In genomic region chr2:121897335-121897970, GRCh38 we compare ENCODE assay signal across 8 cellular contexts.
A peak's percentile ranks its signal among the peaks of the same experiment; 100 is the strongest.
DNase-seq lines count a peak whose midpoint lies in the region; ATAC-seq, FAIRE-seq and TF ChIP-seq lines count a peak whose summit lies in the region.

No MANE protein-coding gene starts in this region.

- intact Hi-C loops in heart right ventricle (cut with DNase I), result no loop called here

- no peaks in the 10 kb centered on the region for H3K27me3 ChIP-seq in cardiac muscle cell
- peaks cover 0 to 6% (median 0%) of the 10 kb centered on the region in 7 donors for H3K27me3 ChIP-seq in heart right ventricle

- peak; percentile 22 to 68 for DNase-seq in cardiac muscle cell (ENCODE audit: low read depth in 1 of 2, low spot score in 1 of 2)
- DNase-seq in heart right ventricle, result no peak
- DNase-seq in HTR-8/SVneo (ENCODE audit: insufficient read length, low spot score), result peak; percentile 40
- peak; percentile 34 for DNase-seq in SK-N-MC (ENCODE audit: low read depth, low spot score)
- DNase-seq in iPS-NIHi11 (ENCODE audit: low spot score), result peak; percentile 72
- DNase-seq in superior temporal gyrus (ENCODE audit: extremely low spot score), result no peak
- no peak for DNase-seq in inferior parietal cortex (ENCODE audit: extremely low spot score)

- H3K36me3 ChIP-seq in cardiac muscle cell (no peaks in the 10 kb centered on the region), heart right ventricle (no peaks in the 10 kb centered on the region), SK-N-MC (ENCODE audit: insufficient read depth, low read length) (no peaks in the 10 kb centered on the region)

- H3K27ac ChIP-seq in cardiac muscle cell (no peak overlapping the region), heart right ventricle (no peak overlapping the region), SK-N-MC (no peak overlapping the region)

- no peak overlapping the region for H3K9ac ChIP-seq in SK-N-MC (ENCODE audit: insufficient read length)

- no peak for ATAC-seq in heart right ventricle
- ATAC-seq in GM21576 (IDR thresholded peaks at IDR 0.05; ENCODE audit: unreplicated experiment), result peak; percentile 75

- H3K9me3 ChIP-seq in cardiac muscle cell (ENCODE audit: low read depth) (no peaks in the 10 kb centered on the region), heart right ventricle (no peaks in the 10 kb centered on the region), SK-N-MC (ENCODE audit: low read depth, low read length) (no peaks in the 10 kb centered on the region)

- TF ChIP-seq CTCF in cardiac muscle cell (IDR thresholded peaks at IDR 0.05; ENCODE audit: low read depth, low read length), result peak; percentile 65
- peak in 3 of 9 donors; percentile 12 to 41 (median 12) for TF ChIP-seq CTCF in heart right ventricle (IDR thresholded peaks at IDR 0.05)

- WGBS in heart right ventricle, 2 donors, result 94 to 96% methylated on average over 5 of the region's 5 CpGs

- FAIRE-seq in HTR-8/SVneo (lab: Jason Lieb, UNC), result no peak

- H3K4me3 ChIP-seq in cardiac muscle cell (no peak overlapping the region), heart right ventricle (no peak overlapping the region), SK-N-MC (no peak overlapping the region)

- H3K4me1 ChIP-seq in cardiac muscle cell (ENCODE audit: low read depth) (no peaks in the 10 kb centered on the region), heart right ventricle (peaks cover 0 to 8% (median 0%) of the 10 kb centered on the region in 9 donors)

Comparison
In these comparisons a context has a peak if more than half of its experiments do, and no peak if none do; other contexts are left out.
1. DNase-seq: peak in cardiac muscle cell (2 of 2), HTR-8/SVneo (single experiment), SK-N-MC (single experiment) and iPS-NIHi11 (single experiment); none in heart right ventricle (0 of 2), superior temporal gyrus (single experiment) and inferior parietal cortex (single experiment).